ENCODE assay signal across 8 cellular contexts in genomic region chr2:38751847-38752410, GRCh38. TPM values are rescaled to one million over a fixed set of nuclear protein-coding genes. Genes with fewer than 3 reads are reported as not detected.
DNase-seq lines count a peak whose midpoint lies in the region; ATAC-seq, FAIRE-seq and TF ChIP-seq lines count a peak whose summit lies in the region.

No MANE protein-coding gene starts in this region.

- ATAC-seq in GM18870 (IDR thresholded peaks at IDR 0.05; ENCODE audit: unreplicated experiment) (no peak), HG03159 (IDR thresholded peaks at IDR 0.05; ENCODE audit: unreplicated experiment) (no peak)

- no peak for TF ChIP-seq POLR2A in lower leg skin (IDR thresholded peaks at IDR 0.05)

- 50 to 58% methylated on average over 8 of the region's 8 CpGs for WGBS in lower leg skin, 2 donors

- no peak for DNase-seq in GM12865 (ENCODE audit: low read depth)
- peak; percentile 62 for DNase-seq in Karpas-422
- no peak for DNase-seq in astrocyte of the cerebellum (ENCODE audit: low read depth)
- no peak for DNase-seq in lower leg skin (ENCODE audit: low spot score in 2 of 2)
- no peak for DNase-seq in tibial artery
- DNase-seq in urothelium cell line (ENCODE audit: low spot score): no peak

- H3K4me2 ChIP-seq in Karpas-422 (ENCODE audit: low read depth, low read length, poor library complexity, severe bottlenecking): peak overlapping the region; percentile 86

- H3K4me1 ChIP-seq in Karpas-422 (ENCODE audit: low read length): peaks cover 55% of the 10 kb centered on the region
- peaks cover 0 to 32% (median 18%) of the 10 kb centered on the region in 4 donors for H3K4me1 ChIP-seq in tibial artery

- H3K9ac ChIP-seq in Karpas-422 (ENCODE audit: low read length): peak overlapping the region; percentile 100

- FAIRE-seq in urothelium cell line (lab: Jason Lieb, UNC): no peak

- peaks cover 39% of the 10 kb centered on the region for H4K20me1 ChIP-seq in Karpas-422 (ENCODE audit: insufficient read depth, low read depth, low read length)

- H3K27ac ChIP-seq in Karpas-422 (ENCODE audit: low read length) (peak overlapping the region; percentile 94), tibial artery (peak overlapping the region; percentile 83 to 99)

- H2AFZ ChIP-seq in Karpas-422 (ENCODE audit: low read length): peak overlapping the region; percentile 69; the same call in 1 of the 2 replicates

- H3K9me2 ChIP-seq in Karpas-422 (replicated peaks; ENCODE audit: insufficient read depth, low read length): no peaks in the 10 kb centered on the region

- TF ChIP-seq CTCF in GM12865 (IDR thresholded peaks at IDR 0.05; ENCODE audit: insufficient read depth, low read depth, low read length, missing control alignments) (no peak), astrocyte of the cerebellum (IDR thresholded peaks at IDR 0.05; ENCODE audit: low read depth, low read length, missing control alignments) (no peak), lower leg skin (IDR thresholded peaks at IDR 0.05) (no peak), tibial artery (IDR thresholded peaks at IDR 0.05) (no peak)

- no peaks in the 10 kb centered on the region for H3K27me3 ChIP-seq in Karpas-422 (ENCODE audit: low read length)
- no peaks in the 10 kb centered on the region for H3K27me3 ChIP-seq in tibial artery

- in situ Hi-C loops in astrocyte of the cerebellum (cut with HindIII; ENCODE audit: low sequenced_read_pairs): no loop called here

- H3K4me3 ChIP-seq in GM12865 (ENCODE audit: low read depth, low read length) (peak overlapping the region; percentile 86), Karpas-422 (ENCODE audit: low read length) (peak overlapping the region; percentile 100), astrocyte of the cerebellum (ENCODE audit: low read depth, low read length) (peak overlapping the region; percentile 97), lower leg skin (ENCODE audit: low read depth, poor library complexity, severe bottlenecking) (peak overlapping the region; percentile 23), tibial artery (peak overlapping the region; percentile 56 to 82)

- H3K36me3 ChIP-seq in Karpas-422 (ENCODE audit: insufficient read depth, low read length) (peaks cover 35% of the 10 kb centered on the region), tibial artery (peaks cover 23 to 27% (median 24%) of the 10 kb centered on the region in 3 donors)

- H3K79me2 ChIP-seq in Karpas-422 (ENCODE audit: low read length): peaks cover 41% of the 10 kb centered on the region

- intact Hi-C loops in lower leg skin (cut with DNase I; ENCODE audit: low total_unique reads) (no loop called here), tibial artery (cut with DNase I; ENCODE audit: low total_unique reads) (loop anchor here (2.0 kb wide), 1 partner anchor 149 kb away; the partner anchor contains the start of gene HNRNPLL)

- H3K9me3 ChIP-seq in Karpas-422 (ENCODE audit: low read length) (no peaks in the 10 kb centered on the region), tibial artery (no peaks in the 10 kb centered on the region)

RNA-seq across cellular contexts. Expression of gene SRSF7, which starts 0.8 kb away (rescaled TPM):
- 154 and 176 TPM in 2 replicates for total RNA-seq in Karpas-422 (2014; rRNA removed; shearing (Covaris generic); ENCODE audit: low replicate concordance)
- 10 to 100 TPM; 69.7 to 77.1 (median 72.8) TPM for total RNA-seq in lower leg skin

RNA-seq across cellular contexts. Expression of gene GEMIN6, which starts 26.1 kb away (rescaled TPM):
- total RNA-seq in Karpas-422 (2014; rRNA removed; shearing (Covaris generic); ENCODE audit: low replicate concordance): 16.2 and 20.1 TPM in 2 replicates
- total RNA-seq in lower leg skin: 10 to 100 TPM in 1 of 4 donors, 1 to 10 TPM in 3; 2.6 to 11.0 (median 3.6) TPM

Comparison
In these comparisons a context has a peak if more than half of its experiments do, and no peak if none do; other contexts are left out.
1. H3K4me3 ChIP-seq: peak in every context shown above with its lines; median percentile 100 in Karpas-422; 97 in astrocyte of the cerebellum; 86 in GM12865; 69 in tibial artery; 23 in lower leg skin.